ENCODE assay signal across 16 cellular contexts in genomic region chr21:44708213-44708865, GRCh38. TPM values are rescaled to one million over a fixed set of nuclear protein-coding genes. Genes with fewer than 3 reads are reported as not detected.
DNase-seq lines count a peak whose midpoint lies in the region; ATAC-seq, FAIRE-seq and TF ChIP-seq lines count a peak whose summit lies in the region.
"Had no signal": no experiment of that assay in that cellular context is flagged by ENCODE, and none has a peak within 500 bp of the region (broad histone marks: within the 10 kb centered on the region; RNA-seq: fewer than 3 reads in every experiment).

No MANE protein-coding gene starts in this region.

- no peak for ATAC-seq in GM18511 (IDR thresholded peaks at IDR 0.05; ENCODE audit: unreplicated experiment)
- no peak for ATAC-seq in GM18502 (IDR thresholded peaks at IDR 0.05; ENCODE audit: poor library complexity, unreplicated experiment)
- ATAC-seq in HG02763 (IDR thresholded peaks at IDR 0.05; ENCODE audit: unreplicated experiment), result no peak
- ATAC-seq: gastroesophageal sphincter; left colon; stimulated activated naive B cell treated with anti-CD40 and anti-IgM and Interleukin-4, amounts not matched to agents 10 μg/mL and 1 μg/mL and 100 μg/mL, for 72 hours had no signal

- no peaks in the 10 kb centered on the region for H3K4me1 ChIP-seq in kidney (ENCODE audit: control insufficient read depth in 1 of 2, insufficient read depth in 1 of 2, low read depth in 1 of 2, low read length in 2 of 2)

- H3K36me3 ChIP-seq in kidney (ENCODE audit: control insufficient read depth in 1 of 2, insufficient read depth in 2 of 2, low read length in 2 of 2), result no peaks in the 10 kb centered on the region
- H3K36me3 ChIP-seq: gastroesophageal sphincter, sigmoid colon had no signal

- in situ Hi-C loops in GM13976 (cut with MboI; ENCODE audit: low sequenced_read_pairs, unreplicated experiment), result no loop called here

- H3K9ac ChIP-seq in kidney (ENCODE audit: low read length in 2 of 2), result no peak overlapping the region

- DNase-seq in D341Med (ENCODE audit: low spot score) (peak; percentile 36), GM13976 (ENCODE audit: low spot score) (peak; percentile 37), coronary artery (ENCODE audit: low spot score) (peak; percentile 47), kidney (peak; percentile 61), hypothalamus (lab: John Stamatoyannopoulos, UW) (no peak)
- DNase-seq: left colon; sigmoid colon; stimulated activated naive B cell treated with anti-CD40 and anti-IgM and Interleukin-4, amounts not matched to agents 10 μg/mL and 1 μg/mL and 100 μg/mL, for 72 hours had no signal

- FAIRE-seq in kidney (lab: Jason Lieb, UNC), result no peak
- FAIRE-seq: endothelial cell of umbilical vein, G401.6, GM18507, H54 had no signal

- no peak overlapping the region for H3K4me3 ChIP-seq in coronary artery
- H3K4me3 ChIP-seq in kidney (ENCODE audit: low read length in 2 of 2), result no peak overlapping the region
- H3K4me3 ChIP-seq: gastroesophageal sphincter, sigmoid colon had no signal

- TF ChIP-seq CTCF in GM13976 (IDR thresholded peaks at IDR 0.05; ENCODE audit: borderline replicate concordance, control extremely low read depth, extremely low read depth, insufficient read depth, missing control alignments) (no peak), coronary artery (IDR thresholded peaks at IDR 0.05) (no peak), kidney (IDR thresholded peaks at IDR 0.05; ENCODE audit: borderline replicate concordance, extremely low read depth, insufficient read depth) (no peak)

- H3K9me3 ChIP-seq in kidney (ENCODE audit: control insufficient read depth in 1 of 2, low read length in 2 of 2), result no peaks in the 10 kb centered on the region
- H3K9me3 ChIP-seq: gastroesophageal sphincter, sigmoid colon had no signal

- H3K27ac ChIP-seq in coronary artery (no peak overlapping the region), kidney (ENCODE audit: low read depth in 2 of 2, low read length in 2 of 2) (no peak overlapping the region)
- H3K27ac ChIP-seq: gastroesophageal sphincter, sigmoid colon had no signal

- intact Hi-C loops in kidney (cut with DNase I), result no loop called here

RNA-seq across cellular contexts. Expression of gene TSPEAR, which starts 3.0 kb away (rescaled TPM):
- total RNA-seq in kidney, result 0.22 TPM
- polyA plus RNA-seq in kidney (ENCODE audit: insufficient read depth, low read depth, low replicate concordance), result 0.09 TPM
- total RNA-seq: endothelial cell of umbilical vein, gastroesophageal sphincter, sigmoid colon had no signal

RNA-seq across cellular contexts. Expression of gene KRTAP10-12, which starts 11.4 kb away (rescaled TPM):
- not detected for total RNA-seq in kidney
- not detected for polyA plus RNA-seq in kidney (ENCODE audit: insufficient read depth, low read depth, low replicate concordance)
- total RNA-seq: endothelial cell of umbilical vein, gastroesophageal sphincter, left colon, sigmoid colon had no signal
- polyA plus RNA-seq: endothelial cell of umbilical vein, sigmoid colon had no signal

RNA-seq across cellular contexts. Expression of gene KRTAP12-1, which starts 26.4 kb away (rescaled TPM):
- total RNA-seq in kidney, result not detected
- not detected for polyA plus RNA-seq in kidney (ENCODE audit: insufficient read depth, low read depth, low replicate concordance)
- total RNA-seq: endothelial cell of umbilical vein, gastroesophageal sphincter, left colon, sigmoid colon had no signal
- polyA plus RNA-seq: endothelial cell of umbilical vein, sigmoid colon had no signal

RNA-seq across cellular contexts. Expression of gene KRTAP12-2, which starts 41.6 kb away (rescaled TPM):
- not detected for total RNA-seq in kidney
- polyA plus RNA-seq in kidney (ENCODE audit: insufficient read depth, low read depth, low replicate concordance), result not detected
- total RNA-seq: endothelial cell of umbilical vein, gastroesophageal sphincter, left colon, sigmoid colon had no signal
- polyA plus RNA-seq: endothelial cell of umbilical vein, sigmoid colon had no signal

RNA-seq across cellular contexts. Expression of gene KRTAP12-3, which starts 50.6 kb away (rescaled TPM):
- total RNA-seq in kidney, result not detected
- not detected for polyA plus RNA-seq in kidney (ENCODE audit: insufficient read depth, low read depth, low replicate concordance)
- total RNA-seq: endothelial cell of umbilical vein, gastroesophageal sphincter, left colon, sigmoid colon had no signal
- polyA plus RNA-seq: endothelial cell of umbilical vein, sigmoid colon had no signal

Comparison
In these comparisons a context has a peak if more than half of its experiments do, and no peak if none do; other contexts are left out.
1. DNase-seq: peak in D341Med (single experiment), GM13976 (single experiment), coronary artery (single experiment) and kidney (single experiment); none in hypothalamus (0 of 51).